1 cellular context compared by ENCODE assay signal in genomic region chrX:44795945-44796450, GRCh38.
TF ChIP-seq lines count a peak whose summit lies in the region.

No MANE protein-coding gene starts in this region.

TF ChIP-seq in GM12878, 131 proteins besides CTCF, POLR2A, EP300 and RAD21:
- peak; percentile 56; the same call in 1 of the 2 replicates for TF ChIP-seq GABPA (IDR thresholded peaks at IDR 0.05; ENCODE audit: low read depth)
- TF ChIP-seq CEBPB (IDR thresholded peaks at IDR 0.05; ENCODE audit: borderline replicate concordance in 1 of 2, low read depth in 2 of 2, low read length in 2 of 2), result peak in 1 of 2 experiments; percentile 45; a peak in 1 of 4 replicates
- peak; percentile 79 for TF ChIP-seq ZBTB11 (CRISPR knock-in tag; IDR thresholded peaks at IDR 0.05)
- TF ChIP-seq SMC3 (IDR thresholded peaks at IDR 0.05; ENCODE audit: borderline replicate concordance, low read length), result no peak
- TF ChIP-seq CREM (IDR thresholded peaks at IDR 0.05; ENCODE audit: low read depth), result no peak
